Comparison of ENCODE assay signal across 11 cellular contexts in the genomic region with DNA sequence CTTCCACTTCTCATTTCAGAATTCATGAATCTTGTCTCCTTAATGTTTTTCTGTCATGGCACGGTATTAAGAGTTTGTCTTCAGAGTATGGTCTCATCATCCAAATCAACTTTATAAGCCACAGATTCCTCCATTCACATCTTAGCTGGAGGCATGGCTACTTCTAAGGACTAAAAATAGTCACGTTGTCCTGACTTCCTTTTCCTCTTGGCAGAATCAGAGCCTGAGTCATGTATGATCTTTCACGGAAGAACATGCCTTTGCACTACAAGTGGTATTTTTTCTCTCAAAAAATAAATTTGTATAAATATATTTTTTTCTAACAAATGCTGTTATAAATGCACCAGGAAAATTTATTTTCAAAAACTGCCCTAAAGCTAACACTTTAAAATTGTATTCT.
DNase-seq lines count a peak whose midpoint lies in the region; ATAC-seq and TF ChIP-seq lines count a peak whose summit lies in the region.
"Had no signal": no experiment of that assay in that cellular context is flagged by ENCODE, and none has a peak within 500 bp of the region (broad histone marks: within the 10 kb centered on the region; RNA-seq: fewer than 3 reads in every experiment).

No MANE protein-coding gene starts in this region.

- ATAC-seq in activated T-cell treated with anti-CD3 and anti-CD28 coated beads, Interleukin-2, amount 50 U/mL, for 72 hours (replicated peaks in 1 of 2), result no peak

- CTCF ChIA-PET in Calu3 (lab: Charles Lee), result interaction anchor here (0.9 to 2.1 kb wide), 2 partner anchors 24 to 238 kb away, joined by 3 to 6 read pairs; no protein-coding TSS in a partner anchor

- H3K4me3 ChIP-seq in NB4 (ENCODE audit: low read depth, low read length) (no peak overlapping the region), cardiac fibroblast (replicated peaks in 1 of 2; ENCODE audit: low read depth in 2 of 2, low read length in 2 of 2) (no peak overlapping the region)
- H3K4me3 ChIP-seq: SJCRH30 had no signal

- DNase-seq in Calu3 (no peak), NB4 (ENCODE audit: low read depth) (peak; percentile 25), cardiac fibroblast (ENCODE audit: low read depth in 2 of 2) (peak; percentile 81 to 87), mesothelial cell of epicardium (ENCODE audit: low spot score in 2 of 2, unreplicated experiment in 2 of 2) (no peak), NCI-H82 treated with DMSO at 0.1 percent for 48 hours (lab: John Stamatoyannopoulos, UW; ENCODE audit: unreplicated experiment) (no peak), NCI-H2196 treated with DMSO at 0.1 percent for 48 hours (lab: John Stamatoyannopoulos, UW; ENCODE audit: unreplicated experiment) (no peak), NCI-H748 (lab: John Stamatoyannopoulos, UW; ENCODE audit: unreplicated experiment) (no peak)
- DNase-seq in activated T-cell treated with anti-CD3 and anti-CD28 coated beads, Interleukin-2, amount 50 U/mL, for 72 hours, result no peak
- DNase-seq: activated CD4-positive, alpha-beta T cell treated with anti-CD3 and anti-CD28 coated beads, Interleukin-2, amount 50 U/mL, for 1 hour; NCI-H2029 treated with DMSO at 0.1 percent for 48 hours; SJCRH30 had no signal

- no peaks in the 10 kb centered on the region for H3K27me3 Mint-ChIP-seq in Calu3 (ENCODE audit: unreplicated experiment)
- H3K27me3 Mint-ChIP-seq in mesothelial cell of epicardium (ENCODE audit: low read depth), result no peaks in the 10 kb centered on the region
- no peaks in the 10 kb centered on the region for H3K27me3 Mint-ChIP-seq in activated T-cell treated with anti-CD3 and anti-CD28 coated beads, Interleukin-2, amount 50 U/mL, for 72 hours (ENCODE audit: low read depth)

- peaks cover 40% of the 10 kb centered on the region for H3K4me1 Mint-ChIP-seq in Calu3 (ENCODE audit: low read depth, unreplicated experiment)
- peaks cover 32% of the 10 kb centered on the region for H3K4me1 Mint-ChIP-seq in mesothelial cell of epicardium
- H3K4me1 Mint-ChIP-seq in activated T-cell treated with anti-CD3 and anti-CD28 coated beads, Interleukin-2, amount 50 U/mL, for 72 hours (ENCODE audit: low read depth), result peaks cover 29% of the 10 kb centered on the region

- H3K9me3 Mint-ChIP-seq in Calu3 (ENCODE audit: low read depth, unreplicated experiment), result no peaks in the 10 kb centered on the region
- H3K9me3 Mint-ChIP-seq in mesothelial cell of epicardium, result no peaks in the 10 kb centered on the region
- no peaks in the 10 kb centered on the region for H3K9me3 Mint-ChIP-seq in activated T-cell treated with anti-CD3 and anti-CD28 coated beads, Interleukin-2, amount 50 U/mL, for 72 hours

- H3K4me3 Mint-ChIP-seq in Calu3 (ENCODE audit: low read depth, unreplicated experiment) (no peak overlapping the region), mesothelial cell of epicardium (no peak overlapping the region)
- no peak overlapping the region for H3K4me3 Mint-ChIP-seq in activated T-cell treated with anti-CD3 and anti-CD28 coated beads, Interleukin-2, amount 50 U/mL, for 72 hours

- H3K36me3 Mint-ChIP-seq in Calu3 (ENCODE audit: insufficient read depth, unreplicated experiment) (no peaks in the 10 kb centered on the region), mesothelial cell of epicardium (no peaks in the 10 kb centered on the region)
- H3K36me3 Mint-ChIP-seq in activated T-cell treated with anti-CD3 and anti-CD28 coated beads, Interleukin-2, amount 50 U/mL, for 72 hours (ENCODE audit: insufficient read depth in 2 of 2), result no peaks in the 10 kb centered on the region

- no TSS peak for BruUV-seq in Calu3 (replicated peaks; lab: Mats Ljungman, UMichigan)

- TF ChIP-seq CTCF in Calu3 (IDR thresholded peaks at IDR 0.05; ENCODE audit: unreplicated experiment) (no peak), NB4 (IDR thresholded peaks at IDR 0.05; ENCODE audit: low read depth, low read length) (no peak), cardiac fibroblast (IDR thresholded peaks at IDR 0.05; ENCODE audit: low read depth, low read length) (no peak), mesothelial cell of epicardium (IDR thresholded peaks at IDR 0.05; ENCODE audit: unreplicated experiment) (no peak)

- intact Hi-C loops in Calu3 (cut with micrococcal nuclease; ENCODE audit: unreplicated experiment), result loop anchor here (5.0 to 10.0 kb wide), 2 partner anchors 208 to 236 kb away; no protein-coding TSS in a partner anchor

- H3K27ac Mint-ChIP-seq in Calu3 (ENCODE audit: unreplicated experiment) (peak overlapping the region; percentile 69), mesothelial cell of epicardium (peak overlapping the region; percentile 79)
- H3K27ac Mint-ChIP-seq in activated T-cell treated with anti-CD3 and anti-CD28 coated beads, Interleukin-2, amount 50 U/mL, for 72 hours, result no peak overlapping the region

- no peak for TF ChIP-seq POLR2A in NB4 (IDR thresholded peaks at IDR 0.05; ENCODE audit: extremely low read depth, insufficient read length)

Comparison
In these comparisons a context has a peak if more than half of its experiments do, and no peak if none do; other contexts are left out.
1. DNase-seq: peak in NB4 (single experiment) and cardiac fibroblast (2 of 2); none in Calu3 (single experiment), mesothelial cell of epicardium (0 of 2), activated T-cell treated with anti-CD3 and anti-CD28 coated beads, Interleukin-2, amount 50 U/mL, for 72 hours (0 of 2), NCI-H82 treated with DMSO at 0.1 percent for 48 hours (single experiment), NCI-H2196 treated with DMSO at 0.1 percent for 48 hours (single experiment) and NCI-H748 (single experiment).